ENCODE assay signal across 1 cellular context in the genomic region with DNA sequence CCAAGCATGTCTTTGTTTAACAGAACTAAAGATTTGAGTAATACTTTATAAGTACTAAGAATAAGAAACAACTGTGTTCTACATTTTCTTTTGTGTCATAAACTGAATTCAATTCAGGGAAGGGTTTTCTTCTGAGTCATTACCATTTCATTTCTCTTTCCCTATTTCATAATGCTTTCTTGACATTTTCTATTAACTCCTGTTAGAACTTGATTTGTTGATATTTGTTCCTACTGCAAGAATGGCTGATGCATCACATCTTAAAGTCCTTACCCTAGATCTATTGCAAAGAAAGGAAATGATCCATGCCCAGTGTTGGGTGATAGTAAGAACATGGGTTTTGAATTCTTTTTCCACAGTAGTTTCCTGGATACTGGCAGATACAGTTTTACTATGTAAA.
TF ChIP-seq lines count a peak whose summit lies in the region.

No MANE protein-coding gene starts in this region.

TF ChIP-seq in HepG2, 621 proteins besides CTCF, POLR2A, EP300 and RAD21 (continued from another document):
- TF ChIP-seq, protein P1, sequence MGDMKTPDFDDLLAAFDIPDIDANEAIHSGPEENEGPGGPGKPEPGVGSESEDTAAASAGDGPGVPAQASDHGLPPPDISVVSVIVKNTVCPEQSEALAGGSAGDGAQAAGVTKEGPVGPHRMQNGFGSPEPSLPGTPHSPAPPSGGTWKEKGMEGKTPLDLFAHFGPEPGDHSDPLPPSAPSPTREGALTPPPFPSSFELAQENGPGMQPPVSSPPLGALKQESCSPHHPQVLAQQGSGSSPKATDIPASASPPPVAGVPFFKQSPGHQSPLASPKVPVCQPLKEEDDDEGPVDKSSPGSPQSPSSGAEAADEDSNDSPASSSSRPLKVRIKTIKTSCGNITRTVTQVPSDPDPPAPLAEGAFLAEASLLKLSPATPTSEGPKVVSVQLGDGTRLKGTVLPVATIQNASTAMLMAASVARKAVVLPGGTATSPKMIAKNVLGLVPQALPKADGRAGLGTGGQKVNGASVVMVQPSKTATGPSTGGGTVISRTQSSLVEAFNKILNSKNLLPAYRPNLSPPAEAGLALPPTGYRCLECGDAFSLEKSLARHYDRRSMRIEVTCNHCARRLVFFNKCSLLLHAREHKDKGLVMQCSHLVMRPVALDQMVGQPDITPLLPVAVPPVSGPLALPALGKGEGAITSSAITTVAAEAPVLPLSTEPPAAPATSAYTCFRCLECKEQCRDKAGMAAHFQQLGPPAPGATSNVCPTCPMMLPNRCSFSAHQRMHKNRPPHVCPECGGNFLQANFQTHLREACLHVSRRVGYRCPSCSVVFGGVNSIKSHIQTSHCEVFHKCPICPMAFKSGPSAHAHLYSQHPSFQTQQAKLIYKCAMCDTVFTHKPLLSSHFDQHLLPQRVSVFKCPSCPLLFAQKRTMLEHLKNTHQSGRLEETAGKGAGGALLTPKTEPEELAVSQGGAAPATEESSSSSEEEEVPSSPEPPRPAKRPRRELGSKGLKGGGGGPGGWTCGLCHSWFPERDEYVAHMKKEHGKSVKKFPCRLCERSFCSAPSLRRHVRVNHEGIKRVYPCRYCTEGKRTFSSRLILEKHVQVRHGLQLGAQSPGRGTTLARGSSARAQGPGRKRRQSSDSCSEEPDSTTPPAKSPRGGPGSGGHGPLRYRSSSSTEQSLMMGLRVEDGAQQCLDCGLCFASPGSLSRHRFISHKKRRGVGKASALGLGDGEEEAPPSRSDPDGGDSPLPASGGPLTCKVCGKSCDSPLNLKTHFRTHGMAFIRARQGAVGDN (CRISPR knock-in tag; IDR thresholded peaks at IDR 0.05), result no peak
- TF ChIP-seq, protein P2, sequence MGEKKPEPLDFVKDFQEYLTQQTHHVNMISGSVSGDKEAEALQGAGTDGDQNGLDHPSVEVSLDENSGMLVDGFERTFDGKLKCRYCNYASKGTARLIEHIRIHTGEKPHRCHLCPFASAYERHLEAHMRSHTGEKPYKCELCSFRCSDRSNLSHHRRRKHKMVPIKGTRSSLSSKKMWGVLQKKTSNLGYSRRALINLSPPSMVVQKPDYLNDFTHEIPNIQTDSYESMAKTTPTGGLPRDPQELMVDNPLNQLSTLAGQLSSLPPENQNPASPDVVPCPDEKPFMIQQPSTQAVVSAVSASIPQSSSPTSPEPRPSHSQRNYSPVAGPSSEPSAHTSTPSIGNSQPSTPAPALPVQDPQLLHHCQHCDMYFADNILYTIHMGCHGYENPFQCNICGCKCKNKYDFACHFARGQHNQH (CRISPR knock-in tag; IDR thresholded peaks at IDR 0.05), result no peak
- no peak for TF ChIP-seq KIAA2018 (CRISPR knock-in tag; IDR thresholded peaks at IDR 0.05; ENCODE audit: borderline replicate concordance)
- no peak for TF ChIP-seq ZNF720 (CRISPR knock-in tag; IDR thresholded peaks at IDR 0.05)
- no peak for TF ChIP-seq PITX1 (CRISPR knock-in tag; IDR thresholded peaks at IDR 0.05)
- no peak for TF ChIP-seq FIP1L1 (IDR thresholded peaks at IDR 0.05; ENCODE audit: borderline replicate concordance, insufficient read depth, low read depth, low read length)
- no peak for TF ChIP-seq RBFOX2 (IDR thresholded peaks at IDR 0.05; ENCODE audit: low read depth, low read length)
- TF ChIP-seq PPARG (CRISPR knock-in tag; conservative IDR thresholded peaks at IDR 0.05), result no peak
- no peak for TF ChIP-seq PRMT3 (CRISPR knock-in tag; IDR thresholded peaks at IDR 0.05; ENCODE audit: borderline replicate concordance, low read depth)
- TF ChIP-seq ZNF619 (CRISPR knock-in tag; IDR thresholded peaks at IDR 0.05), result no peak
- no peak for TF ChIP-seq ZNF251 (CRISPR knock-in tag; IDR thresholded peaks at IDR 0.05)
